ENCODE assay signal across 10 cellular contexts in genomic region chr4:2415881-2416563, GRCh38. TPM values are rescaled to one million over a fixed set of nuclear protein-coding genes. Genes with fewer than 3 reads are reported as not detected.
DNase-seq lines count a peak whose midpoint lies in the region; ATAC-seq and TF ChIP-seq lines count a peak whose summit lies in the region.
"Had no signal": no experiment of that assay in that cellular context is flagged by ENCODE, and none has a peak within 500 bp of the region (broad histone marks: within the 10 kb centered on the region; RNA-seq: fewer than 3 reads in every experiment).

No MANE protein-coding gene starts in this region.

- CTCF ChIA-PET in activated CD8-positive, alpha-beta T cell treated with anti-CD3 and anti-CD28 coated beads, Interleukin-2, amount 10 ng/mL, durations not matched to agents 7 days and 5 days (lab: Charles Lee) = interaction anchor here (1.2 to 1.6 kb wide), 4 partner anchors 23 to 196 kb away, joined by 3 to 5 read pairs (median 5); no protein-coding TSS in a partner anchor

- peak overlapping the region; percentile 52 for H3K4me3 Mint-ChIP-seq in activated CD8-positive, alpha-beta T cell treated with anti-CD3 and anti-CD28 coated beads, Interleukin-2, amount 10 ng/mL, durations not matched to agents 7 days and 5 days

- H3K9me3 Mint-ChIP-seq in activated CD8-positive, alpha-beta T cell treated with anti-CD3 and anti-CD28 coated beads, Interleukin-2, amount 10 ng/mL, durations not matched to agents 7 days and 5 days (ENCODE audit: insufficient read depth) = no peaks in the 10 kb centered on the region

- H3K36me3 Mint-ChIP-seq in activated CD8-positive, alpha-beta T cell treated with anti-CD3 and anti-CD28 coated beads, Interleukin-2, amount 10 ng/mL, durations not matched to agents 7 days and 5 days (ENCODE audit: low read depth) = no peaks in the 10 kb centered on the region

- H3K4me1 ChIP-seq in spleen = peaks cover 43 to 85% (median 76%) of the 10 kb centered on the region in 6 donors

- H3K4me1 Mint-ChIP-seq in activated CD8-positive, alpha-beta T cell treated with anti-CD3 and anti-CD28 coated beads, Interleukin-2, amount 10 ng/mL, durations not matched to agents 7 days and 5 days (ENCODE audit: low read depth) = peaks cover 73% of the 10 kb centered on the region

- POLR2A ChIA-PET in activated CD8-positive, alpha-beta T cell treated with anti-CD3 and anti-CD28 coated beads, Interleukin-2, amount 10 ng/mL, durations not matched to agents 7 days and 5 days (lab: Charles Lee) = interaction anchor here (0.5 to 1.0 kb wide), 4 partner anchors 52 to 620 kb away, joined by 3 to 4 read pairs (median 3); partner anchors contain the start of genes HAUS3 and POLN

- no peaks in the 10 kb centered on the region for H3K36me3 ChIP-seq in H7 (replicated peaks; ENCODE audit: control insufficient read depth, insufficient read depth, low read length)
- no peaks in the 10 kb centered on the region for H3K36me3 ChIP-seq in spleen
- H3K36me3 ChIP-seq: prostate gland had no signal

- H3K27me3 Mint-ChIP-seq in activated CD8-positive, alpha-beta T cell treated with anti-CD3 and anti-CD28 coated beads, Interleukin-2, amount 10 ng/mL, durations not matched to agents 7 days and 5 days (ENCODE audit: low read depth) = peaks cover 49% of the 10 kb centered on the region

- intact Hi-C loops in spleen (cut with DNase I; ENCODE audit: low total_unique reads) = loop anchor here (10.0 kb wide), 1 partner anchor 151 kb away; the partner anchor contains the start of gene MXD4

- no peak for TF ChIP-seq CTCF in fibroblast of villous mesenchyme (IDR thresholded peaks at IDR 0.05; ENCODE audit: insufficient read depth, low read depth, low read length)
- no peak for TF ChIP-seq CTCF in spleen (IDR thresholded peaks at IDR 0.05 in 8 of 11, conservative IDR thresholded peaks at IDR 0.05 in 3 of 11)

- H3K27me3 ChIP-seq in H7 (ENCODE audit: control insufficient read depth, insufficient read depth, low read length) (peaks cover 53% of the 10 kb centered on the region), spleen (replicated peaks in 1 of 7) (peaks cover 0 to 60% (median 29%) of the 10 kb centered on the region in 7 donors)

- no peak overlapping the region for H3K27ac Mint-ChIP-seq in activated CD8-positive, alpha-beta T cell treated with anti-CD3 and anti-CD28 coated beads, Interleukin-2, amount 10 ng/mL, durations not matched to agents 7 days and 5 days

- WGBS in spleen, 5 donors = 46 to 61% (median 55%) methylated on average over 17 of the region's 17 CpGs

- H3K27ac ChIP-seq in spleen = peak overlapping the region in 6 of 8 donors; percentile 35 to 87 (median 61)

- TF ChIP-seq POLR2A in spleen (IDR thresholded peaks at IDR 0.05) = no peak

- no peak for ATAC-seq in activated CD8-positive, alpha-beta T cell treated with anti-CD3 and anti-CD28 coated beads, Interleukin-2, amount 10 ng/mL, durations not matched to agents 7 days and 5 days
- ATAC-seq in HG03520 (IDR thresholded peaks at IDR 0.05; ENCODE audit: unreplicated experiment) (no peak), GM18519 (IDR thresholded peaks at IDR 0.05; ENCODE audit: low FRiP score, unreplicated experiment) (no peak)

- H3K9me3 ChIP-seq in spleen = no peaks in the 10 kb centered on the region
- H3K9me3 ChIP-seq: prostate gland had no signal

- no peak for DNase-seq in H7
- DNase-seq in activated CD8-positive, alpha-beta T cell treated with anti-CD3 and anti-CD28 coated beads, Interleukin-2, amount 10 ng/mL, durations not matched to agents 7 days and 5 days = no peak
- no peak for DNase-seq in fibroblast of villous mesenchyme (ENCODE audit: low read depth)
- DNase-seq in spleen = peak; percentile 38
- no peak for DNase-seq in mesenteric fat pad (ENCODE audit: low spot score)
- no peak for DNase-seq in DMS153 (lab: John Stamatoyannopoulos, UW)
- DNase-seq: NCI-H2081 had no signal

- peak overlapping the region; percentile 50; the same call in 1 of the 2 replicates for H3K4me3 ChIP-seq in H7 (ENCODE audit: insufficient read depth, low read depth, low read length)
- H3K4me3 ChIP-seq in fibroblast of villous mesenchyme (ENCODE audit: low read depth, low read length) = peak overlapping the region; percentile 52
- H3K4me3 ChIP-seq in spleen = peak overlapping the region in 6 of 8 donors; percentile 62 to 94 (median 72)

RNA-seq across cellular contexts. Expression of gene ZFYVE28, which starts 2.4 kb away (rescaled TPM):
- 2.1 and 5.7 TPM in 2 replicates for total RNA-seq in H7 (2014; rRNA removed; shearing (Covaris generic))
- total RNA-seq in activated CD8-positive, alpha-beta T cell treated with anti-CD3 and anti-CD28 coated beads, Interleukin-2, amount 10 ng/mL, durations not matched to agents 7 days and 5 days = 1 to 10 TPM; 6.1 to 6.3 TPM
- 3.2 and 12.1 TPM in 2 replicates for total RNA-seq in fibroblast of villous mesenchyme
- 10 to 100 TPM; 11.2 to 31.3 (median 15.7) TPM for total RNA-seq in spleen
- 1 to 10 TPM; 2.7 to 8.5 (median 7.8) TPM for polyA plus RNA-seq in spleen
- total RNA-seq in mesenteric fat pad = 12.9 TPM

RNA-seq across cellular contexts. Expression of gene CFAP99, which starts 2.7 kb away (rescaled TPM):
- not detected in 2 replicates for total RNA-seq in H7 (2014; rRNA removed; shearing (Covaris generic))
- not detected for total RNA-seq in activated CD8-positive, alpha-beta T cell treated with anti-CD3 and anti-CD28 coated beads, Interleukin-2, amount 10 ng/mL, durations not matched to agents 7 days and 5 days
- total RNA-seq in fibroblast of villous mesenchyme = not detected in 2 replicates
- total RNA-seq in spleen = under 1 TPM in 1 of 7 donors, not detected in 6; 0.22 TPM
- under 1 TPM in 1 of 3 donors, not detected in 2; 0.13 TPM for polyA plus RNA-seq in spleen
- not detected for total RNA-seq in mesenteric fat pad

RNA-seq across cellular contexts. Expression of gene RNF4, which starts 52.9 kb away (rescaled TPM):
- 79.6 and 82.8 TPM in 2 replicates for total RNA-seq in H7 (2014; rRNA removed; shearing (Covaris generic))
- total RNA-seq in activated CD8-positive, alpha-beta T cell treated with anti-CD3 and anti-CD28 coated beads, Interleukin-2, amount 10 ng/mL, durations not matched to agents 7 days and 5 days = 100 to 1,000 TPM; 105 to 118 TPM
- 63.9 and 64.7 TPM in 2 replicates for total RNA-seq in fibroblast of villous mesenchyme
- 10 to 100 TPM; 57.4 to 82.5 (median 66.4) TPM for total RNA-seq in spleen
- polyA plus RNA-seq in spleen = 10 to 100 TPM; 22.0 to 35.4 (median 24.0) TPM
- total RNA-seq in mesenteric fat pad = 48.6 TPM
